Comparison of ENCODE assay signal across 1 cellular context in the genomic region with DNA sequence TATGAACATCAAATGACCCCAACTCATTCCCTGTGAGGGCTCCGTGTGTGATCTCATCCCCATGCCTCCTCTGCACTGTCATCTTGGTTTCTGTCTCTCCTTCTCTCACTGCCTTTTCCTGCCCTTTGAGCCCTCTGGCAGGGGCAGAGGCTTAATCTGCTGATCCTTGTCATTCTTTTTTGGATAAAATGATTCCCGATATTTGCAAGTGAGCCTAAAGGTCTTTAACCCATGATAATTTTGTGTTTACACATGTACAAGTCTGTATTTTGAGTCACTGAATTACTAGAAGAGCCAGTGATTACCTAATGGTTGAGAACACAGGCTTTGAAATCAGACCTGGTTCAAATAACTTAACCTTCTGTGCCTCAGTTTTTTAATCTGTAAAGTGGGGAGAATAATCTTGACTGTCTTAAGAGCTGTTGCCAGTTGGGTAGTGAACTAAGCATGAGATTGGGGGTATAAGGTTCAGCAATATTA.
A peak's percentile ranks its signal among the peaks of the same experiment; 100 is the strongest.
TF ChIP-seq lines count a peak whose summit lies in the region.

No MANE protein-coding gene starts in this region.

TF ChIP-seq in HepG2, 621 proteins besides CTCF, POLR2A, EP300 and RAD21:
- TF ChIP-seq ZMYM2 (CRISPR knock-in tag; IDR thresholded peaks at IDR 0.05) (peak; percentile 35; the same call in 1 of the 2 replicates), EHMT2 (IDR thresholded peaks at IDR 0.05; ENCODE audit: borderline replicate concordance, low read depth, low read length) (0 out of 2 replicates have a peak, but pooled peaks have one; percentile 1), ZNF629 (CRISPR knock-in tag; conservative IDR thresholded peaks at IDR 0.05) (peak; percentile 96), ZNF7 (CRISPR knock-in tag; IDR thresholded peaks at IDR 0.05) (peak; percentile 62; the same call in 1 of the 2 replicates), ZMYM3 (CRISPR knock-in tag; IDR thresholded peaks at IDR 0.05) (peak; percentile 89), CHD4 (IDR thresholded peaks at IDR 0.05; ENCODE audit: borderline replicate concordance, low read length) (peak; percentile 98), SRSF4 (IDR thresholded peaks at IDR 0.05; ENCODE audit: low read depth, low read length, poor library complexity, severe bottlenecking) (no peak), RCOR2 (CRISPR knock-in tag; IDR thresholded peaks at IDR 0.05) (peak; percentile 58; the same call in 1 of the 2 replicates), POLR2AphosphoS2 (IDR thresholded peaks at IDR 0.05; ENCODE audit: low read depth, low read length) (no peak), ADNP (CRISPR knock-in tag; IDR thresholded peaks at IDR 0.05) (peak; percentile 44; the same call in 1 of the 2 replicates), KDM1A (CRISPR knock-in tag; IDR thresholded peaks at IDR 0.05) (peak; percentile 33; the same call in 1 of the 2 replicates), NKX3-1 (CRISPR knock-in tag; IDR thresholded peaks at IDR 0.05) (no peak)
